In the genomic region with DNA sequence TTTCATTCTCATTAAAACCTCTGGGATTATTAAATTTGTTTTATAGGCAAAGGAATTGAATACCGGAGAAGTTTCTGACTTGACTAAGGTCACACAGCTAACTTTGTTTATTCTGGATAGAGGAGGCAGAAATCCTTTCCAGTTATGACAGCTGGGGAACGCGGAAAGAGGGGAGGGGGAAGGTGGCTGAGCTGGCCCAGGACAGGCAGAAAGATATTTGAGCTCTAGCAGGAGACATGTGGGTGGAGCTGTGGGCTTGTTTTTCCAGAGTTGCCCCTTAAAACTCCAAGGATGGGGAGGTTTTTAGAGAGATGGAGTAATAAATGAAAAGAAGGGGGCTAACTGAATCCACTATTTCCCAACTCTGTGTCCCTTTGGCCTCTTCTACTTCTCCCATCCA, we compare ENCODE assay signal across 1 cellular context.
TF ChIP-seq lines count a peak whose summit lies in the region.

No MANE protein-coding gene starts in this region.

TF ChIP-seq in H1, 55 proteins besides CTCF, POLR2A, EP300 and RAD21 (continued from another document):
- no peak for TF ChIP-seq HDAC2 (IDR thresholded peaks at IDR 0.05; ENCODE audit: borderline replicate concordance in 1 of 2, low read depth in 2 of 2, low read length in 2 of 2)
- no peak for TF ChIP-seq GABPA (IDR thresholded peaks at IDR 0.05; ENCODE audit: borderline replicate concordance, insufficient read depth, low read length)
- TF ChIP-seq JUND (IDR thresholded peaks at IDR 0.05; ENCODE audit: low read length): no peak
- TF ChIP-seq SIN3A (conservative IDR thresholded peaks at IDR 0.05 in 1 of 2, IDR thresholded peaks at IDR 0.05 in 1 of 2; ENCODE audit: low read depth in 1 of 2, low read length in 2 of 2): no peak
- no peak for TF ChIP-seq SAP30 (IDR thresholded peaks at IDR 0.05; ENCODE audit: insufficient read depth, insufficient replicate concordance, low read length)
- no peak for TF ChIP-seq TAF1 (IDR thresholded peaks at IDR 0.05; ENCODE audit: low read depth, low read length)
- no peak for TF ChIP-seq CTBP2 (IDR thresholded peaks at IDR 0.05; ENCODE audit: borderline replicate concordance, insufficient read depth, insufficient read length, low read length)
- no peak for TF ChIP-seq NRF1 (IDR thresholded peaks at IDR 0.05; ENCODE audit: low read depth, low read length)
- no peak for TF ChIP-seq ATF2 (IDR thresholded peaks at IDR 0.05; ENCODE audit: low read length)
- TF ChIP-seq, protein P1, sequence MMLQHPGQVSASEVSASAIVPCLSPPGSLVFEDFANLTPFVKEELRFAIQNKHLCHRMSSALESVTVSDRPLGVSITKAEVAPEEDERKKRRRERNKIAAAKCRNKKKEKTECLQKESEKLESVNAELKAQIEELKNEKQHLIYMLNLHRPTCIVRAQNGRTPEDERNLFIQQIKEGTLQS (IDR thresholded peaks at IDR 0.05; ENCODE audit: insufficient read depth, low read depth, low read length): no peak
- no peak for TF ChIP-seq SRF (IDR thresholded peaks at IDR 0.05; ENCODE audit: low read depth, low read length)
- TF ChIP-seq ZNF274 (IDR thresholded peaks at IDR 0.05; ENCODE audit: borderline replicate concordance, extremely low read depth, low read length): no peak
- no peak for TF ChIP-seq CBX8 (IDR thresholded peaks at IDR 0.05; ENCODE audit: borderline replicate concordance, low read depth, low read length)
- TF ChIP-seq YY1 (IDR thresholded peaks at IDR 0.05; ENCODE audit: low read depth, low read length): no peak
- TF ChIP-seq MAFK (IDR thresholded peaks at IDR 0.05; ENCODE audit: low read depth, low read length): no peak
